In the genomic region with DNA sequence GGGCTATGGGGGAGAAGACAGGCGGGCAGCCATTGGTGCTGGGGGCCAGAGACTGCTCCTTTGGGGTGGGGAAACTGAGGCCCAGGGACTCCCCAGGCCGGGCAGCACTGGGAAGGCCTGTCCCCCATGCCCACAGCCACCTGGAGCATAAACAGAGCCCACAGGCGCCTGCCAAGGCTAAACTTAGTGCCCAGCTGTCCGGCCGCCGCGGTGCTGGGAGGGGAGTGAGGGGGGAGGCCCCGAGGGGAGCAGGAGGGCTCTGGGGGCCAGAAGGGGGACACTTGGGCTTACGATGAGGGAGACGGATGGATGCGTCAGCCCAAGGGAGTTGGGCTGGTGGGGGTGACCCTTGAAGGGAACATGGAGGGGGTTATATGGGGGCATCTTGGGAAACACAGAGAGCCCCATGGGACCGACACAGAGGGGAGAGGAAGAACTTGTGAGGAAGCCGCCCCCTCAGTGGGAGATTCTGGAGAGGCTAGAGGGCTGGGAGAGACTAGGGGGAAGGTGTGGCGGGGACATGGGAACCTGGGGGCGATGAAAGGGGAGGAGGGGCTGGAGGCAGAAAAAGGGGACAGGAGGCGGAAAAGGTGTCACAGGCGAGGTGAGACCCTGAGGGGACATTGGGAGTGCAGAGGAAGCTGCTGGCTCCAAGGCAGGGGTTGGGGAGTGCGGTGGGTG, we compare ENCODE assay signal across 1 cellular context.
TF ChIP-seq lines count a peak whose summit lies in the region.

No MANE protein-coding gene starts in this region.

TF ChIP-seq in K562, 482 proteins besides CTCF, POLR2A, EP300 and RAD21:
- TF ChIP-seq ADNP (tag; IDR thresholded peaks at IDR 0.05) (no peak), EGR1 (conservative IDR thresholded peaks at IDR 0.05) (0 out of 2 replicates have a peak, but pooled peaks have one; percentile 25), KLF10 (CRISPR knock-in tag; IDR thresholded peaks at IDR 0.05) (no peak)
- TF ChIP-seq, protein P1, sequence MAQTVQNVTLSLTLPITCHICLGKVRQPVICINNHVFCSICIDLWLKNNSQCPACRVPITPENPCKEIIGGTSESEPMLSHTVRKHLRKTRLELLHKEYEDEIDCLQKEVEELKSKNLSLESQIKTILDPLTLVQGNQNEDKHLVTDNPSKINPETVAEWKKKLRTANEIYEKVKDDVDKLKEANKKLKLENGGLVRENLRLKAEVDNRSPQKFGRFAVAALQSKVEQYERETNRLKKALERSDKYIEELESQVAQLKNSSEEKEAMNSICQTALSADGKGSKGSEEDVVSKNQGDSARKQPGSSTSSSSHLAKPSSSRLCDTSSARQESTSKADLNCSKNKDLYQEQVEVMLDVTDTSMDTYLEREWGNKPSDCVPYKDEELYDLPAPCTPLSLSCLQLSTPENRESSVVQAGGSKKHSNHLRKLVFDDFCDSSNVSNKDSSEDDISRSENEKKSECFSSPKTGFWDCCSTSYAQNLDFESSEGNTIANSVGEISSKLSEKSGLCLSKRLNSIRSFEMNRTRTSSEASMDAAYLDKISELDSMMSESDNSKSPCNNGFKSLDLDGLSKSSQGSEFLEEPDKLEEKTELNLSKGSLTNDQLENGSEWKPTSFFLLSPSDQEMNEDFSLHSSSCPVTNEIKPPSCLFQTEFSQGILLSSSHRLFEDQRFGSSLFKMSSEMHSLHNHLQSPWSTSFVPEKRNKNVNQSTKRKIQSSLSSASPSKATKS (CRISPR knock-in tag; IDR thresholded peaks at IDR 0.05) = no peak
